9 cellular contexts compared by ENCODE assay signal in genomic region chr3:170499562-170500156, GRCh38.
DNase-seq lines count a peak whose midpoint lies in the region; ATAC-seq and TF ChIP-seq lines count a peak whose summit lies in the region.
"Had no signal": no experiment of that assay in that cellular context is flagged by ENCODE, and none has a peak within 500 bp of the region (broad histone marks: within the 10 kb centered on the region; RNA-seq: fewer than 3 reads in every experiment).

No MANE protein-coding gene starts in this region.

- H3K9me3 Mint-ChIP-seq in stimulated activated naive B cell treated with anti-CD40 and anti-IgM and Interleukin-4, amounts not matched to agents 10 μg/mL and 1 μg/mL and 100 μg/mL, for 72 hours: no peaks in the 10 kb centered on the region
- H3K9me3 Mint-ChIP-seq: activated B cell treated with CpG ODN at 0.5 μM for 24 hours had no signal

- peak; percentile 54 for DNase-seq in DMS53 (lab: John Stamatoyannopoulos, UW)
- DNase-seq in DMS53 treated with DMSO at 0.1 percent for 48 hours (lab: John Stamatoyannopoulos, UW; ENCODE audit: unreplicated experiment): no peak
- peak; percentile 75 for DNase-seq in SK-MEL-5 (ENCODE audit: low read depth, low spot score)
- no peak for DNase-seq in foreskin keratinocyte
- DNase-seq in stimulated activated naive B cell treated with anti-CD40 and anti-IgM and Interleukin-4, amounts not matched to agents 10 μg/mL and 1 μg/mL and 100 μg/mL, for 72 hours: no peak
- no peak for DNase-seq in GOT3 (lab: John Stamatoyannopoulos, UW)
- DNase-seq: activated B cell treated with CpG ODN at 0.5 μM for 24 hours had no signal

- H3K4me3 ChIP-seq in HEK293 (ENCODE audit: low read depth, low read length): no peak overlapping the region

- H3K27me3 ChIP-seq in foreskin keratinocyte: no peaks in the 10 kb centered on the region

- ATAC-seq in foreskin keratinocyte (peak; percentile 62), HG03108 (IDR thresholded peaks at IDR 0.05; ENCODE audit: unreplicated experiment) (no peak)
- ATAC-seq in stimulated activated naive B cell treated with anti-CD40 and anti-IgM and Interleukin-4, amounts not matched to agents 10 μg/mL and 1 μg/mL and 100 μg/mL, for 72 hours (replicated peaks): peak; percentile 53 to 68

- in situ Hi-C loops in SK-MEL-5 (cut with HindIII; ENCODE audit: low pct_unique_long_range_greater_than_20kb, low sequenced_read_pairs): no loop called here

- H3K4me1 Mint-ChIP-seq in stimulated activated naive B cell treated with anti-CD40 and anti-IgM and Interleukin-4, amounts not matched to agents 10 μg/mL and 1 μg/mL and 100 μg/mL, for 72 hours: no peaks in the 10 kb centered on the region
- H3K4me1 Mint-ChIP-seq: activated B cell treated with CpG ODN at 0.5 μM for 24 hours had no signal

- no peak overlapping the region for H3K27ac ChIP-seq in HEK293 (ENCODE audit: extremely low read depth, low read depth, low read length)
- H3K27ac ChIP-seq in foreskin keratinocyte: no peak overlapping the region

- no peaks in the 10 kb centered on the region for H3K36me3 ChIP-seq in HEK293 (ENCODE audit: control insufficient read depth in 2 of 2, insufficient read depth in 1 of 2, low read length in 2 of 2)

- H3K36me3 Mint-ChIP-seq in stimulated activated naive B cell treated with anti-CD40 and anti-IgM and Interleukin-4, amounts not matched to agents 10 μg/mL and 1 μg/mL and 100 μg/mL, for 72 hours: no peaks in the 10 kb centered on the region

- H3K27ac Mint-ChIP-seq in stimulated activated naive B cell treated with anti-CD40 and anti-IgM and Interleukin-4, amounts not matched to agents 10 μg/mL and 1 μg/mL and 100 μg/mL, for 72 hours: no peak overlapping the region
- H3K27ac Mint-ChIP-seq: activated B cell treated with CpG ODN at 0.5 μM for 24 hours had no signal

- no peak for TF ChIP-seq CTCF in HEK293 (tag by site-specific recombination; IDR thresholded peaks at IDR 0.05)
- peak; percentile 67 for TF ChIP-seq CTCF in foreskin keratinocyte (conservative IDR thresholded peaks at IDR 0.05)

- peaks cover 19 to 24% of the 10 kb centered on the region in 2 donors for H3K27me3 Mint-ChIP-seq in stimulated activated naive B cell treated with anti-CD40 and anti-IgM and Interleukin-4, amounts not matched to agents 10 μg/mL and 1 μg/mL and 100 μg/mL, for 72 hours

- H3K4me3 Mint-ChIP-seq in stimulated activated naive B cell treated with anti-CD40 and anti-IgM and Interleukin-4, amounts not matched to agents 10 μg/mL and 1 μg/mL and 100 μg/mL, for 72 hours: no peak overlapping the region
- H3K4me3 Mint-ChIP-seq: activated B cell treated with CpG ODN at 0.5 μM for 24 hours had no signal

- H3K4me1 ChIP-seq in HEK293 (ENCODE audit: control insufficient read depth, insufficient read depth, low read length) (no peaks in the 10 kb centered on the region), foreskin keratinocyte (no peaks in the 10 kb centered on the region)

- CTCF ChIA-PET in HEK293 (lab: Yijun Ruan, JAX): interaction anchor here (0.6 to 1.8 kb wide), 14 partner anchors 13 to 862 kb away, joined by 3 to 8 read pairs (median 4); no protein-coding TSS in a partner anchor

- no peaks in the 10 kb centered on the region for H3K9me3 ChIP-seq in HEK293 (ENCODE audit: control insufficient read depth, insufficient read depth, low read depth, low read length)

- POLR2A ChIA-PET in HEK293 (lab: Yijun Ruan, JAX): no interaction called here

TF ChIP-seq in HEK293, 187 proteins besides CTCF, POLR2A, EP300 and RAD21:
- TF ChIP-seq ZNF654 (tag by site-specific recombination; IDR thresholded peaks at IDR 0.05; ENCODE audit: low read depth) (peak; percentile 13; the same call in 1 of the 2 replicates), PRDM10 (tag by site-specific recombination; IDR thresholded peaks at IDR 0.05) (no peak)
TF ChIP-seq in HEK293: peak in this region for 1.

Comparison
In these comparisons a context has a peak if more than half of its experiments do, and no peak if none do; other contexts are left out.
1. DNase-seq: peak in DMS53 (single experiment) and SK-MEL-5 (single experiment); none in DMS53 treated with DMSO at 0.1 percent for 48 hours (single experiment), foreskin keratinocyte (0 of 2), stimulated activated naive B cell treated with anti-CD40 and anti-IgM and Interleukin-4, amounts not matched to agents 10 μg/mL and 1 μg/mL and 100 μg/mL, for 72 hours (single experiment) and GOT3 (single experiment).